33 cellular contexts compared by ENCODE assay signal in the genomic region with DNA sequence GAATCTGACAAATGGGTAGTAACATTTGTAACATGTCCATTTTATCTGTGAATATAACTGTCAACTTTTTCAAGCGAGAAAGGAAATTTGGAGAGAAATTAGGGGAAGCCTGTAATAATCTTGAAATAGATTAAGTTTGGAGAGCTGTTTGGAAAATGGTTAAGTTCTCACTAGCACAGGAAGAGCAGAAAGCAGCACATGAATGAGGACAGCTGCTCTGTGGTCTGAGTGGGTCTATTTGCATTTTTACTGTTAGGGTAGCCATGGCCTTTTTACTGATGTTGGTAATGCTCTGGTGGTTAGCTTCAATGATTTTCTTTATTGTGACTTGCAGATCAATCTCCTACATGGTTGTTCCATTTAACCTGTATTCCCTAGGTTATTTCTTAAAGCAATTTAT.
"Had no signal": no experiment of that assay in that cellular context is flagged by ENCODE, and none has a peak within 500 bp of the region (broad histone marks: within the 10 kb centered on the region; RNA-seq: fewer than 3 reads in every experiment).

No MANE protein-coding gene starts in this region.

- H2AFZ ChIP-seq: PC-9 had no signal

- H3K4me2 ChIP-seq: KMS-11, PC-9 had no signal

- H3K4me3 Mint-ChIP-seq: activated CD4-positive, alpha-beta memory T cell treated with anti-CD3 and anti-CD28 coated beads, Interleukin-2, amount 10 ng/mL, durations not matched to agents 7 days and 5 days; activated CD8-positive, alpha-beta memory T cell treated with anti-CD3 and anti-CD28 coated beads, Interleukin-2, amount 10 ng/mL, durations not matched to agents 7 days and 5 days; activated naive CD8-positive, alpha-beta T cell treated with anti-CD3 and anti-CD28 coated beads for 36 hours; central memory CD8-positive, alpha-beta T cell had no signal

- H3K36me3 ChIP-seq: ascending aorta, cardiac muscle cell, SJCRH30, WERI-Rb-1 had no signal

- ATAC-seq: activated CD8-positive, alpha-beta memory T cell treated with anti-CD3 and anti-CD28 coated beads, Interleukin-2, amount 10 ng/mL, durations not matched to agents 7 days and 5 days had no signal

- H3K9me3 Mint-ChIP-seq: activated CD4-positive, alpha-beta memory T cell treated with anti-CD3 and anti-CD28 coated beads, Interleukin-2, amount 10 ng/mL, durations not matched to agents 7 days and 5 days had no signal

- H3K9me3 ChIP-seq: SJCRH30 had no signal

- H3K27me3 Mint-ChIP-seq: activated naive CD8-positive, alpha-beta T cell treated with anti-CD3 and anti-CD28 coated beads for 36 hours; central memory CD8-positive, alpha-beta T cell had no signal

- H3K36me3 Mint-ChIP-seq: activated CD8-positive, alpha-beta memory T cell treated with anti-CD3 and anti-CD28 coated beads, Interleukin-2, amount 10 ng/mL, durations not matched to agents 7 days and 5 days; activated naive CD8-positive, alpha-beta T cell treated with anti-CD3 and anti-CD28 coated beads for 36 hours had no signal

- H3K27ac ChIP-seq: ascending aorta, cardiac muscle cell, KMS-11, PC-9, RWPE1, SJCRH30, SK-N-MC, WERI-Rb-1 had no signal

- H3K9ac ChIP-seq: KMS-11 had no signal

- H3K27me3 ChIP-seq: ascending aorta, cardiac muscle cell, SJCRH30 had no signal

- H3K4me3 ChIP-seq: ascending aorta, cardiac muscle cell, PC-9, SJCRH30, SK-N-MC had no signal

- DNase-seq: activated CD4-positive, alpha-beta memory T cell treated with anti-CD3 and anti-CD28 coated beads, Interleukin-2, amount 10 ng/mL, durations not matched to agents 7 days and 5 days; activated CD4-positive, alpha-beta T cell treated with anti-CD3 and anti-CD28 coated beads for 1 hour; activated CD4-positive, alpha-beta T cell treated with anti-CD3 and anti-CD28 coated beads for 48 hours; activated CD4-positive, CD25-positive, alpha-beta regulatory T cell; activated CD8-positive, alpha-beta memory T cell treated with anti-CD3 and anti-CD28 coated beads for 24 hours; activated CD8-positive, alpha-beta memory T cell treated with anti-CD3 and anti-CD28 coated beads, Interleukin-2, amount 10 ng/mL, durations not matched to agents 7 days and 5 days; activated CD8-positive, alpha-beta memory T cell treated with anti-CD3 and anti-CD28 coated beads, Interleukin-2, amount 50 U/mL, for 48 hours; activated effector memory CD4-positive, alpha-beta T cell treated with anti-CD3 and anti-CD28 coated beads, Interleukin-2, amount 50 U/mL, for 16 hours; activated naive CD4-positive, alpha-beta T cell; activated naive CD4-positive, alpha-beta T cell treated with anti-CD3 and anti-CD28 coated beads, Interleukin-2, amount 50 U/mL, for 16 hours; activated naive CD8-positive, alpha-beta T cell treated with anti-CD3 and anti-CD28 coated beads for 36 hours; activated T-cell treated with anti-CD3 and anti-CD28 coated beads, Interleukin-2, amount 50 U/mL, for 48 hours; amniotic stem cell; NCI-H1092 treated with DMSO at 0.1 percent for 48 hours; NCI-H1417; NCI-H146; NCI-H187; NCI-H2029 treated with DMSO at 0.1 percent for 48 hours; NCI-H226; NCI-H446 treated with DMSO at 0.1 percent for 48 hours; NCI-H524; NCI-H748 treated with DMSO at 0.1 percent for 48 hours; PC-9; SHP77; T1000; WERI-Rb-1 had no signal

- H3K27ac Mint-ChIP-seq: activated CD4-positive, alpha-beta memory T cell treated with anti-CD3 and anti-CD28 coated beads, Interleukin-2, amount 10 ng/mL, durations not matched to agents 7 days and 5 days; activated CD8-positive, alpha-beta memory T cell treated with anti-CD3 and anti-CD28 coated beads, Interleukin-2, amount 10 ng/mL, durations not matched to agents 7 days and 5 days; activated naive CD8-positive, alpha-beta T cell treated with anti-CD3 and anti-CD28 coated beads for 36 hours had no signal

- H3K4me1 ChIP-seq: ascending aorta had no signal

- H3K4me1 Mint-ChIP-seq: activated CD4-positive, alpha-beta memory T cell treated with anti-CD3 and anti-CD28 coated beads, Interleukin-2, amount 10 ng/mL, durations not matched to agents 7 days and 5 days; activated CD8-positive, alpha-beta memory T cell treated with anti-CD3 and anti-CD28 coated beads, Interleukin-2, amount 10 ng/mL, durations not matched to agents 7 days and 5 days; activated naive CD8-positive, alpha-beta T cell treated with anti-CD3 and anti-CD28 coated beads for 36 hours; central memory CD8-positive, alpha-beta T cell had no signal
